ENCODE assay signal across 24 cellular contexts in genomic region chr1:3236955-3237354, GRCh38.
"Had no signal": no experiment of that assay in that cellular context is flagged by ENCODE, and none has a peak within 500 bp of the region (broad histone marks: within the 10 kb centered on the region; RNA-seq: fewer than 3 reads in every experiment).

No MANE protein-coding gene starts in this region.

- H3K27ac ChIP-seq: heart right ventricle, hepatocyte, left ventricle myocardium inferior, neural progenitor cell, pancreas, prostate gland, skin epidermis, suprapubic skin, upper lobe of right lung had no signal

- H3K4me1 ChIP-seq: heart right ventricle, pancreas, prostate gland, suprapubic skin had no signal

- H3K27me3 ChIP-seq: hepatocyte, neural progenitor cell, pancreas, upper lobe of right lung had no signal

- H3K4me3 ChIP-seq: heart right ventricle, hepatocyte, left ventricle myocardium inferior, lung, neural progenitor cell, pancreas, prostate gland, skin epidermis, suprapubic skin, upper lobe of right lung had no signal

- H3K9me3 ChIP-seq: pancreas, prostate gland, suprapubic skin, upper lobe of right lung had no signal

- ATAC-seq: natural killer cell; pancreas; right cardiac atrium; sciatic nerve; stimulated activated naive B cell treated with anti-CD40 and anti-IgM and Interleukin-4, amounts not matched to agents 10 μg/mL and 1 μg/mL and 100 μg/mL, for 72 hours; stimulated activated naive CD8-positive, alpha-beta T cell treated with anti-CD3 and anti-CD28 coated beads, Interleukin-15, Interleukin-2, amounts not matched to agents 100 U/mL and 50 U/mL, for 24 hours had no signal

- DNase-seq: heart right ventricle; islet precursor cell; left ventricle myocardium inferior; mesendoderm; naive B cell; natural killer cell; nephron progenitor cell; stimulated activated CD4-positive, alpha-beta T cell treated with anti-CD3 and anti-CD28 coated beads, Interleukin-12 subunit alpha, Interleukin-12 subunit beta, amount 100 ng/mL, for 4 hours; stimulated activated CD4-positive, alpha-beta T cell treated with anti-CD3 and anti-CD28 coated beads, Interleukin-15, amount 100 ng/mL, for 24 hours; stimulated activated CD4-positive, alpha-beta T cell treated with anti-CD3 and anti-CD28 coated beads, Interleukin-2, amount 100 ng/mL, for 24 hours; stimulated activated CD4-positive, alpha-beta T cell treated with anti-CD3 and anti-CD28 coated beads, Interleukin-4, amount 100 ng/mL, for 1 hour; stimulated activated naive B cell treated with anti-CD40 and anti-IgM and Interleukin-4, amounts not matched to agents 10 μg/mL and 1 μg/mL and 100 μg/mL, for 72 hours; stimulated activated naive CD8-positive, alpha-beta T cell treated with anti-CD3 and anti-CD28 coated beads, Interleukin-15, Interleukin-2, amounts not matched to agents 100 U/mL and 50 U/mL, for 24 hours; trophoblast cell; upper lobe of right lung had no signal

- H3K36me3 ChIP-seq: heart right ventricle, left ventricle myocardium inferior, neural progenitor cell, pancreas, prostate gland, suprapubic skin, upper lobe of right lung had no signal
